In the genomic region with DNA sequence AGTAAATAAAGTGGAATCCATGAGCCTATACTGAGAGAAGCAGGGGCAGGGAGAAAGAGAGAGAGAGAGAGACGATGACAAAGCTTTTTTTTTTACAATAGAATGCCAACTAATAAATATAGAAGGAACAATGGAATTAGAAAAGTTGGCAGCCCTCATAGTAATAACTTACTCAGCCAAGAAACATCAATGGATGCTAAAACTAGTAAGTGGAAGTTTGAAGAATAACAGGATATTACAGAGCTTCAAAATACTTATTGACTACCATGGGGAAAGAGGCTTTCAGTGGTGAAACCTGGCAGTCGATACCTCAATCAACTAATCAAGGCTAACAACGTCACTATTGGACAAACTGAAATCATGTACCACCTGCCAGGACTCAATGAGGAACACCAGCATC, we compare ENCODE assay signal across 30 cellular contexts.
"Had no signal": no experiment of that assay in that cellular context is flagged by ENCODE, and none has a peak within 500 bp of the region (broad histone marks: within the 10 kb centered on the region; RNA-seq: fewer than 3 reads in every experiment).

No MANE protein-coding gene starts in this region.

- H3K9me3 Mint-ChIP-seq: endodermal cell; stimulated activated naive CD8-positive, alpha-beta T cell treated with anti-CD3 and anti-CD28 coated beads, Interleukin-15, amount 100 ng/mL, for 72 hours had no signal

- H3K36me3 Mint-ChIP-seq: naive thymus-derived CD8-positive, alpha-beta T cell had no signal

- H2AFZ ChIP-seq: hepatocyte had no signal

- H3K36me3 ChIP-seq: esophagus squamous epithelium, gastrocnemius medialis, heart left ventricle, left lung, ovary, right lobe of liver, suprapubic skin, transverse colon, upper lobe of right lung, uterus had no signal

- H3K27me3 ChIP-seq: ovary had no signal

- DNase-seq: cerebellar nuclear complex; cortex of kidney; effector CD8-positive, alpha-beta T cell; endodermal cell; erythroblast; esophagus squamous epithelium; foreskin fibroblast; gastrocnemius medialis; heart left ventricle; left cardiac atrium; left lung; mammary epithelial cell; mesendoderm; naive thymus-derived CD8-positive, alpha-beta T cell; nephron progenitor cell; nucleus accumbens; ovary; right lobe of liver; small intestine; stimulated activated CD4-positive, alpha-beta T cell treated with anti-CD3 and anti-CD28 coated beads, Interleukin-1b, Interleukin-23, amount 100 ng/mL, for 48 hours; stimulated activated CD4-positive, alpha-beta T cell treated with anti-CD3 and anti-CD28 coated beads, Interleukin-4, amount 100 ng/mL, for 1 hour; stimulated activated CD8-positive, alpha-beta memory T cell treated with anti-CD3 and anti-CD28 coated beads, Interleukin-4, amount 100 ng/mL, for 48 hours; stimulated activated naive CD4-positive, alpha-beta T cell; stimulated activated naive CD8-positive, alpha-beta T cell treated with anti-CD3 and anti-CD28 coated beads, Interleukin-15, amount 100 ng/mL, for 72 hours; transverse colon; upper lobe of right lung; uterus had no signal

- H3K4me2 ChIP-seq: hepatocyte had no signal

- ATAC-seq: gastrocnemius medialis; heart left ventricle; left cardiac atrium; left lung; naive thymus-derived CD8-positive, alpha-beta T cell; right lobe of liver; stimulated activated naive CD8-positive, alpha-beta T cell treated with anti-CD3 and anti-CD28 coated beads, Interleukin-15, amount 100 ng/mL, for 72 hours; upper lobe of right lung had no signal

- H3K4me3 Mint-ChIP-seq: endodermal cell; naive thymus-derived CD8-positive, alpha-beta T cell; nephron progenitor cell; stimulated activated naive CD8-positive, alpha-beta T cell treated with anti-CD3 and anti-CD28 coated beads, Interleukin-15, amount 100 ng/mL, for 72 hours had no signal

- FAIRE-seq: islet of Langerhans, small intestine had no signal

- H3K27ac ChIP-seq: esophagus squamous epithelium, gastrocnemius medialis, hepatocyte, left lung, ovary, right lobe of liver, suprapubic skin, transverse colon, upper lobe of right lung, uterus had no signal

- H3K27ac Mint-ChIP-seq: endodermal cell; naive thymus-derived CD8-positive, alpha-beta T cell; nephron progenitor cell; stimulated activated naive CD8-positive, alpha-beta T cell treated with anti-CD3 and anti-CD28 coated beads, Interleukin-15, amount 100 ng/mL, for 72 hours had no signal

- H3K9me3 ChIP-seq: esophagus squamous epithelium, gastrocnemius medialis, heart left ventricle, left lung, ovary, right lobe of liver, suprapubic skin, transverse colon, upper lobe of right lung, uterus had no signal

- H3K4me3 ChIP-seq: esophagus squamous epithelium, gastrocnemius medialis, heart left ventricle, hepatocyte, left lung, ovary, right lobe of liver, suprapubic skin, transverse colon, upper lobe of right lung, uterus had no signal

- H3K79me2 ChIP-seq: hepatocyte had no signal
